15 cellular contexts compared by ENCODE assay signal in the genomic region with DNA sequence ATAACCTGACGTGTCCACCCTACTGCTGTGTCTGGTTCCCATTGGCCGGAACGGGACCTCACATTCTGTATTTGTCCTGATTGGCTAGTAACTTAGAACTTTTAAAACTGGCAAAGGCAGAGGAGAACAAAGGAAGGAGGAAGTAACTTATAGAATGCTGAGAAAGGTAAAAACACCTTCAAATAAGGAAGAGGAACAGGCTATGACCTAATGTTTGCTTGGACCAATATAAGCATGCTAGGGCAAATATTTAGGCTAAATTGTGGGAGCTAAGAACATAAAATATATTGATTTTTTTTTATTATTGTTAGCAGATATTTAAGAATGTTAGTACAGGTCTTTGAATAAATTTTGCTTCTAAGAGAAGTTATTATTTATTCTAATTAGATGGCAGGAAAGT. TPM values are rescaled to one million over a fixed set of nuclear protein-coding genes. Genes with fewer than 3 reads are reported as not detected.
"Had no signal": no experiment of that assay in that cellular context is flagged by ENCODE, and none has a peak within 500 bp of the region (broad histone marks: within the 10 kb centered on the region; RNA-seq: fewer than 3 reads in every experiment).

No MANE protein-coding gene starts in this region.

RNA-seq across cellular contexts. Expression of a gene that starts 2.1 kb away (rescaled TPM):
- total RNA-seq: kidney; left lung; liver; lower lobe of right lung; mammary epithelial cell; naive thymus-derived CD8-positive, alpha-beta T cell; neural crest cell; osteoblast; psoas muscle; skeletal muscle tissue; smooth muscle cell; temporal lobe; tibial nerve; ureter; uterus had no signal

RNA-seq across cellular contexts. Expression of a gene that starts 13.1 kb away (rescaled TPM):
- total RNA-seq: lower lobe of right lung; naive thymus-derived CD8-positive, alpha-beta T cell; neural crest cell; psoas muscle; skeletal muscle tissue; smooth muscle cell; temporal lobe; uterus had no signal

RNA-seq across cellular contexts. Expression of a gene that starts 37.0 kb away (rescaled TPM):
- total RNA-seq: liver; naive thymus-derived CD8-positive, alpha-beta T cell; neural crest cell; osteoblast; psoas muscle; skeletal muscle tissue; tibial nerve had no signal
